ENCODE assay signal across 1 cellular context in the genomic region with DNA sequence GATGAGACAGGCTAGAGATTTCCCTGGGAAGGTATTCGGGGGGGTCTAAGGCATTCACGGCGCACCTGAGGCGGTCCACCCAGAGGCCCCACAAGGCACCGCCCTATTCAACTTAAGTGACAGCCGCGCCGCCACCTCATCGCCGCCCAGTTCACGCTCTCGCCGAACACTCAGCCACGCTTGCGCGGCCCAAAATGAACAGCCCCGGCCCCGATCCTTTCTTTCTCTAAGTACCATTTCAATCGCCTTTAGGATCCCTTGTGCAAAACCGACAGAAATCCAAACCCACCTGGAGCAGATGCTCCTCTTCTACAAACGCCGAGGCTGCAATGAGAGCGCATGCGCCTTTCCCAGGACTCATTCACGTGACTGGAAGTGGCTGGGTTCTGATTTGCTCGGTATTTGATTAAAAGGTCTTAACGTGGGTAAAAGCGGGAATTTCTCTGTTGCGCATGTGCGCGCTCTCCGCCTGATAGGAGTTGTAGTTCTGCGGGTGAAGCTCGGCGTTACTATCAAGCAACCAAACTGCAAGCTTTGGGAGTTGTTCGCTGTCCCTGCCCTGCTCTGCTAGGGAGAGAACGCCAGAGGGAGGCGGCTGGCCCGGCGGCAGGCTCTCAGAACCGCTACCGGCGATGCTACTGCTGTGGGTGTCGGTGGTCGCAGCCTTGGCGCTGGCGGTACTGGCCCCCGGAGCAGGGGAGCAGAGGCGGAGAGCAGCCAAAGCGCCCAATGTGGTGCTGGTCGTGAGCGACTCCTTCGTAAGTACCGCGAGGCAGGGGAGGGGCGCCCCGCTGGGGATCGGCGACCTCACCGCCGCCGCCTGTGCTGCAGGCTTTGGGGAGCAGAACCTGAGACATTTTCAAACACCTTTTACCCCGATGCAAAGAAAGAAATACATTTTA.
TF ChIP-seq lines count a peak whose summit lies in the region.

A gene with protein sequence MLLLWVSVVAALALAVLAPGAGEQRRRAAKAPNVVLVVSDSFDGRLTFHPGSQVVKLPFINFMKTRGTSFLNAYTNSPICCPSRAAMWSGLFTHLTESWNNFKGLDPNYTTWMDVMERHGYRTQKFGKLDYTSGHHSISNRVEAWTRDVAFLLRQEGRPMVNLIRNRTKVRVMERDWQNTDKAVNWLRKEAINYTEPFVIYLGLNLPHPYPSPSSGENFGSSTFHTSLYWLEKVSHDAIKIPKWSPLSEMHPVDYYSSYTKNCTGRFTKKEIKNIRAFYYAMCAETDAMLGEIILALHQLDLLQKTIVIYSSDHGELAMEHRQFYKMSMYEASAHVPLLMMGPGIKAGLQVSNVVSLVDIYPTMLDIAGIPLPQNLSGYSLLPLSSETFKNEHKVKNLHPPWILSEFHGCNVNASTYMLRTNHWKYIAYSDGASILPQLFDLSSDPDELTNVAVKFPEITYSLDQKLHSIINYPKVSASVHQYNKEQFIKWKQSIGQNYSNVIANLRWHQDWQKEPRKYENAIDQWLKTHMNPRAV (plus strand): TSS at position 455 of the 902 bp plus-strand sequence. CDS start 178 bp downstream, at position 633.
SKIC3 (minus strand) TSS at position 331 of the 902 bp plus-strand sequence. CDS start 7,827 bp downstream, outside the sequence.

TF ChIP-seq in HepG2, 621 proteins besides CTCF, POLR2A, EP300 and RAD21 (continued from another document):
- TF ChIP-seq, protein P1, sequence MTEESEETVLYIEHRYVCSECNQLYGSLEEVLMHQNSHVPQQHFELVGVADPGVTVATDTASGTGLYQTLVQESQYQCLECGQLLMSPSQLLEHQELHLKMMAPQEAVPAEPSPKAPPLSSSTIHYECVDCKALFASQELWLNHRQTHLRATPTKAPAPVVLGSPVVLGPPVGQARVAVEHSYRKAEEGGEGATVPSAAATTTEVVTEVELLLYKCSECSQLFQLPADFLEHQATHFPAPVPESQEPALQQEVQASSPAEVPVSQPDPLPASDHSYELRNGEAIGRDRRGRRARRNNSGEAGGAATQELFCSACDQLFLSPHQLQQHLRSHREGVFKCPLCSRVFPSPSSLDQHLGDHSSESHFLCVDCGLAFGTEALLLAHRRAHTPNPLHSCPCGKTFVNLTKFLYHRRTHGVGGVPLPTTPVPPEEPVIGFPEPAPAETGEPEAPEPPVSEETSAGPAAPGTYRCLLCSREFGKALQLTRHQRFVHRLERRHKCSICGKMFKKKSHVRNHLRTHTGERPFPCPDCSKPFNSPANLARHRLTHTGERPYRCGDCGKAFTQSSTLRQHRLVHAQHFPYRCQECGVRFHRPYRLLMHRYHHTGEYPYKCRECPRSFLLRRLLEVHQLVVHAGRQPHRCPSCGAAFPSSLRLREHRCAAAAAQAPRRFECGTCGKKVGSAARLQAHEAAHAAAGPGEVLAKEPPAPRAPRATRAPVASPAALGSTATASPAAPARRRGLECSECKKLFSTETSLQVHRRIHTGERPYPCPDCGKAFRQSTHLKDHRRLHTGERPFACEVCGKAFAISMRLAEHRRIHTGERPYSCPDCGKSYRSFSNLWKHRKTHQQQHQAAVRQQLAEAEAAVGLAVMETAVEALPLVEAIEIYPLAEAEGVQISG (CRISPR knock-in tag; IDR thresholded peaks at IDR 0.05) = peak; percentile 76
- TF ChIP-seq PHF5A (CRISPR knock-in tag; IDR thresholded peaks at IDR 0.05; ENCODE audit: low read depth, unreplicated experiment) (no peak), TBX3 (IDR thresholded peaks at IDR 0.05; ENCODE audit: borderline replicate concordance) (peak; percentile 59), ZNF747 (CRISPR knock-in tag; IDR thresholded peaks at IDR 0.05; ENCODE audit: borderline replicate concordance) (0 out of 2 replicates have a peak, but pooled peaks have one; percentile 25), DRAP1 (CRISPR knock-in tag; IDR thresholded peaks at IDR 0.05) (peak; percentile 54; the same call in 1 of the 2 replicates), FOXA1 (IDR thresholded peaks at IDR 0.05) (no peak), FOXA1 (CRISPR knock-in tag; IDR thresholded peaks at IDR 0.05) (0 out of 2 replicates have a peak, but pooled peaks have one; percentile 31), ATF1 (CRISPR knock-in tag; IDR thresholded peaks at IDR 0.05) (no peak), KLF11 (CRISPR knock-in tag; IDR thresholded peaks at IDR 0.05) (no peak), SAFB2 (CRISPR knock-in tag; IDR thresholded peaks at IDR 0.05; ENCODE audit: borderline replicate concordance, low read depth) (no peak; the same call in 1 of the 2 replicates), KMT2A (CRISPR knock-in tag; IDR thresholded peaks at IDR 0.05) (peak; percentile 87), SRSF9 (IDR thresholded peaks at IDR 0.05; ENCODE audit: borderline replicate concordance, insufficient read depth, low read depth, low read length, poor library complexity, severe bottlenecking) (no peak), ZNF83 (CRISPR knock-in tag; IDR thresholded peaks at IDR 0.05; ENCODE audit: borderline replicate concordance) (no peak), SMYD3 (CRISPR knock-in tag; IDR thresholded peaks at IDR 0.05) (peak; percentile 61; the same call in 1 of the 2 replicates), ZNF367 (CRISPR knock-in tag; IDR thresholded peaks at IDR 0.05; ENCODE audit: borderline replicate concordance) (no peak), FOXM1 (CRISPR knock-in tag; IDR thresholded peaks at IDR 0.05) (no peak), KLF13 (CRISPR knock-in tag; IDR thresholded peaks at IDR 0.05) (no peak), NR2F2 (IDR thresholded peaks at IDR 0.05; ENCODE audit: borderline replicate concordance, low read depth) (no peak), ISX (CRISPR knock-in tag; conservative IDR thresholded peaks at IDR 0.05) (0 out of 2 replicates have a peak, but pooled peaks have one; percentile 81), SNAI1 (CRISPR knock-in tag; IDR thresholded peaks at IDR 0.05; ENCODE audit: borderline replicate concordance) (no peak; the same call in 1 of the 2 replicates), RFXAP (CRISPR knock-in tag; IDR thresholded peaks at IDR 0.05; ENCODE audit: borderline replicate concordance) (no peak), ZKSCAN8 (CRISPR knock-in tag; IDR thresholded peaks at IDR 0.05; ENCODE audit: borderline replicate concordance) (peak; percentile 85), ZNF75D (CRISPR knock-in tag; IDR thresholded peaks at IDR 0.05; ENCODE audit: borderline replicate concordance) (no peak), NFE2L1 (CRISPR knock-in tag; IDR thresholded peaks at IDR 0.05; ENCODE audit: borderline replicate concordance) (no peak), ZNF543 (CRISPR knock-in tag; IDR thresholded peaks at IDR 0.05) (no peak), CCDC6 (CRISPR knock-in tag; IDR thresholded peaks at IDR 0.05) (peak; percentile 77; the same call in 1 of the 2 replicates), U2AF2 (IDR thresholded peaks at IDR 0.05; ENCODE audit: low read depth, low read length) (no peak), CCAR2 (optimal IDR thresholded peaks at IDR 0.05; ENCODE audit: low read depth, low read length) (no peak), NFIB (CRISPR knock-in tag; IDR thresholded peaks at IDR 0.05; ENCODE audit: borderline replicate concordance) (no peak), ZNF264 (CRISPR knock-in tag; IDR thresholded peaks at IDR 0.05) (peak; percentile 97), ZNF501 (CRISPR knock-in tag; IDR thresholded peaks at IDR 0.05) (peak; percentile 97), FOSL1 (CRISPR knock-in tag; IDR thresholded peaks at IDR 0.05; ENCODE audit: borderline replicate concordance) (no peak), HDAC1 (CRISPR knock-in tag; IDR thresholded peaks at IDR 0.05) (peak; percentile 44), FOXA3 (CRISPR knock-in tag; IDR thresholded peaks at IDR 0.05) (peak; percentile 52; the same call in 1 of the 2 replicates)
- TF ChIP-seq, protein P2, sequence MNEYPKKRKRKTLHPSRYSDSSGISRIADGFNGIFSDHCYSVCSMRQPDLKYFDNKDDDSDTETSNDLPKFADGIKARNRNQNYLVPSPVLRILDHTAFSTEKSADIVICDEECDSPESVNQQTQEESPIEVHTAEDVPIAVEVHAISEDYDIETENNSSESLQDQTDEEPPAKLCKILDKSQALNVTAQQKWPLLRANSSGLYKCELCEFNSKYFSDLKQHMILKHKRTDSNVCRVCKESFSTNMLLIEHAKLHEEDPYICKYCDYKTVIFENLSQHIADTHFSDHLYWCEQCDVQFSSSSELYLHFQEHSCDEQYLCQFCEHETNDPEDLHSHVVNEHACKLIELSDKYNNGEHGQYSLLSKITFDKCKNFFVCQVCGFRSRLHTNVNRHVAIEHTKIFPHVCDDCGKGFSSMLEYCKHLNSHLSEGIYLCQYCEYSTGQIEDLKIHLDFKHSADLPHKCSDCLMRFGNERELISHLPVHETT (CRISPR knock-in tag; conservative IDR thresholded peaks at IDR 0.05) = no peak; the same call in 1 of the 2 replicates
- TF ChIP-seq, protein P3, sequence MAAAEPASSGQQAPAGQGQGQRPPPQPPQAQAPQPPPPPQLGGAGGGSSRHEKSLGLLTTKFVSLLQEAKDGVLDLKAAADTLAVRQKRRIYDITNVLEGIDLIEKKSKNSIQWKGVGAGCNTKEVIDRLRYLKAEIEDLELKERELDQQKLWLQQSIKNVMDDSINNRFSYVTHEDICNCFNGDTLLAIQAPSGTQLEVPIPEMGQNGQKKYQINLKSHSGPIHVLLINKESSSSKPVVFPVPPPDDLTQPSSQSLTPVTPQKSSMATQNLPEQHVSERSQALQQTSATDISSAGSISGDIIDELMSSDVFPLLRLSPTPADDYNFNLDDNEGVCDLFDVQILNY (CRISPR knock-in tag; conservative IDR thresholded peaks at IDR 0.05) = peak; percentile 73; the same call in 1 of the 2 replicates
- TF ChIP-seq, protein P4, sequence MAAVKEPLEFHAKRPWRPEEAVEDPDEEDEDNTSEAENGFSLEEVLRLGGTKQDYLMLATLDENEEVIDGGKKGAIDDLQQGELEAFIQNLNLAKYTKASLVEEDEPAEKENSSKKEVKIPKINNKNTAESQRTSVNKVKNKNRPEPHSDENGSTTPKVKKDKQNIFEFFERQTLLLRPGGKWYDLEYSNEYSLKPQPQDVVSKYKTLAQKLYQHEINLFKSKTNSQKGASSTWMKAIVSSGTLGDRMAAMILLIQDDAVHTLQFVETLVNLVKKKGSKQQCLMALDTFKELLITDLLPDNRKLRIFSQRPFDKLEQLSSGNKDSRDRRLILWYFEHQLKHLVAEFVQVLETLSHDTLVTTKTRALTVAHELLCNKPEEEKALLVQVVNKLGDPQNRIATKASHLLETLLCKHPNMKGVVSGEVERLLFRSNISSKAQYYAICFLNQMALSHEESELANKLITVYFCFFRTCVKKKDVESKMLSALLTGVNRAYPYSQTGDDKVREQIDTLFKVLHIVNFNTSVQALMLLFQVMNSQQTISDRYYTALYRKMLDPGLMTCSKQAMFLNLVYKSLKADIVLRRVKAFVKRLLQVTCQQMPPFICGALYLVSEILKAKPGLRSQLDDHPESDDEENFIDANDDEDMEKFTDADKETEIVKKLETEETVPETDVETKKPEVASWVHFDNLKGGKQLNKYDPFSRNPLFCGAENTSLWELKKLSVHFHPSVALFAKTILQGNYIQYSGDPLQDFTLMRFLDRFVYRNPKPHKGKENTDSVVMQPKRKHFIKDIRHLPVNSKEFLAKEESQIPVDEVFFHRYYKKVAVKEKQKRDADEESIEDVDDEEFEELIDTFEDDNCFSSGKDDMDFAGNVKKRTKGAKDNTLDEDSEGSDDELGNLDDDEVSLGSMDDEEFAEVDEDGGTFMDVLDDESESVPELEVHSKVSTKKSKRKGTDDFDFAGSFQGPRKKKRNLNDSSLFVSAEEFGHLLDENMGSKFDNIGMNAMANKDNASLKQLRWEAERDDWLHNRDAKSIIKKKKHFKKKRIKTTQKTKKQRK (IDR thresholded peaks at IDR 0.05; ENCODE audit: low read length) = no peak
- TF ChIP-seq, protein P5, sequence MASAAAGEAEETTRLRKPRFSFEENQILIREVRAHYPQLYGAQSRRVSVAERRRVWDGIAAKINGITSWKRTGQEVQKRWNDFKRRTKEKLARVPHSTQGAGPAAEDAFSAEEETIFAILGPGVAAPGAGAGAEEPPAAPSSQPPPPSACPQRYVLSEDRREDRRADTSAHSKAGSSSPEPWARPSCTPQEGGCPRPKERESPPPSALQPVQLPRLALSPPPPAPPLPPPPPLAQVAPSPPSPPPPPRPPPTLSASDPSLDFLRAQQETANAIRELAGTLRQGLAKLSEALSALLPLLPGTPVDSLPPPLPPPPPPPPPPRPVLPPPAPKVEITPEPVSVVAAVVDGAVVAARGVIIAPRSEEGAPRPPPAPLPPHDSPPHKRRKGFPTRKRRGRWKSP (CRISPR knock-in tag; IDR thresholded peaks at IDR 0.05) = no peak
- TF ChIP-seq, protein P6, sequence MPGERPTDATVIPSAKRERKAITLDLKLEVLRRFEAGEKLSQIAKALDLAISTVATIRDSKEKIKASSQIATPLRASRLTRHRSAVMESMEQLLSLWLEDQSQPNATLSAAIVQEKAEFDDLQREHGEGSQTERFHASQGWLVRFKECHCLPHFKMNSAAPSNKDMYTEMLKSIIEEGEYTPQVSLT (CRISPR knock-in tag; IDR thresholded peaks at IDR 0.05; ENCODE audit: borderline replicate concordance, low read depth) = no peak
